17 cellular contexts compared by ENCODE assay signal in genomic region chr12:96308881-96309280, GRCh38.
A peak's percentile ranks its signal among the peaks of the same experiment; 100 is the strongest.
DNase-seq lines count a peak whose midpoint lies in the region; ATAC-seq and TF ChIP-seq lines count a peak whose summit lies in the region.
"Had no signal": no experiment of that assay in that cellular context is flagged by ENCODE, and none has a peak within 500 bp of the region (broad histone marks: within the 10 kb centered on the region; RNA-seq: fewer than 3 reads in every experiment).

No MANE protein-coding gene starts in this region.

- no peaks in the 10 kb centered on the region for H3K27me3 ChIP-seq in CD4-positive, alpha-beta T cell (ENCODE audit: control insufficient read depth, insufficient read depth, low read length)
- no peaks in the 10 kb centered on the region for H3K27me3 ChIP-seq in esophagus muscularis mucosa
- H3K27me3 ChIP-seq in tibial artery: no peaks in the 10 kb centered on the region
- H3K27me3 ChIP-seq: dorsolateral prefrontal cortex, heart left ventricle had no signal

- ATAC-seq in CD4-positive, alpha-beta T cell (ENCODE audit: poor library complexity): no peak
- no peak for ATAC-seq in naive B cell (ENCODE audit: low read depth in 2 of 2)
- ATAC-seq: activated naive CD4-positive, alpha-beta T cell treated with anti-CD3 and anti-CD28 coated beads, Interleukin-2, amount 50 U/mL, for 72 hours; heart left ventricle; stimulated activated naive B cell treated with anti-CD40 and anti-IgM and Interleukin-4, amounts not matched to agents 10 μg/mL and 1 μg/mL and 100 μg/mL, for 72 hours had no signal

- CTCF ChIA-PET in CD4-positive, alpha-beta T cell (lab: Charles Lee): interaction anchor here (0.9 kb wide), 1 partner anchor 24 kb away, joined by 3 read pairs; no protein-coding TSS in a partner anchor
- CTCF ChIA-PET in OCI-LY7 (lab: Charles Lee; ENCODE audit: unreplicated experiment): no interaction called here

- no peak for DNase-seq in CD4-positive, alpha-beta T cell
- DNase-seq in OCI-LY7 (ENCODE audit: low spot score) (no peak), esophagus muscularis mucosa (ENCODE audit: extremely low spot score) (no peak), naive B cell (no peak), NCI-H345 (lab: John Stamatoyannopoulos, UW) (no peak), T-helper 1 cell (no peak), tibial artery (no peak)
- DNase-seq: activated CD4-positive, alpha-beta memory T cell treated with anti-CD3 and anti-CD28 coated beads, Interleukin-2, amount 10 ng/mL, durations not matched to agents 7 days and 5 days; activated T-cell treated with anti-CD3 and anti-CD28 coated beads, Interleukin-2, amount 50 U/mL, for 24 hours; dorsolateral prefrontal cortex; heart left ventricle; NCI-H524; stimulated activated naive B cell treated with anti-CD40 and anti-IgM and Interleukin-4, amounts not matched to agents 10 μg/mL and 1 μg/mL and 100 μg/mL, for 72 hours had no signal

- TF ChIP-seq POLR2A in esophagus muscularis mucosa (IDR thresholded peaks at IDR 0.05; ENCODE audit: low read depth): no peak

- no peaks in the 10 kb centered on the region for H3K27me3 Mint-ChIP-seq in CD4-positive, alpha-beta T cell
- H3K27me3 Mint-ChIP-seq in naive B cell: no peaks in the 10 kb centered on the region
- H3K27me3 Mint-ChIP-seq: activated CD4-positive, alpha-beta memory T cell treated with anti-CD3 and anti-CD28 coated beads, Interleukin-2, amount 10 ng/mL, durations not matched to agents 7 days and 5 days; activated T-cell treated with anti-CD3 and anti-CD28 coated beads, Interleukin-2, amount 50 U/mL, for 24 hours; stimulated activated naive B cell treated with anti-CD40 and anti-IgM and Interleukin-4, amounts not matched to agents 10 μg/mL and 1 μg/mL and 100 μg/mL, for 72 hours had no signal

- no peak overlapping the region for H3K27ac ChIP-seq in CD4-positive, alpha-beta T cell (ENCODE audit: low read depth, low read length)
- H3K27ac ChIP-seq in OCI-LY7 (ENCODE audit: low read depth, low read length, poor library complexity, severe bottlenecking) (no peak overlapping the region), esophagus muscularis mucosa (replicated peaks in 1 of 4) (peak overlapping the region; percentile 32 to 75 (median 68)), tibial artery (no peak overlapping the region)
- H3K27ac ChIP-seq: parathyroid adenoma, thoracic aorta, VCaP had no signal

- H3K9me3 ChIP-seq in CD4-positive, alpha-beta T cell (ENCODE audit: control insufficient read depth, low read length): no peaks in the 10 kb centered on the region
- H3K9me3 ChIP-seq in OCI-LY7 (ENCODE audit: low read length) (0 out of 2 replicates have a peak, but pooled peaks cover 3% of the 10 kb centered on the region), esophagus muscularis mucosa (no peaks in the 10 kb centered on the region), tibial artery (no peaks in the 10 kb centered on the region)
- H3K9me3 ChIP-seq: heart left ventricle, thoracic aorta had no signal

- 31% methylated on average over 1 of the region's 1 CpG for WGBS in esophagus muscularis mucosa

- BruUV-seq in OCI-LY7 (replicated peaks; lab: Mats Ljungman, UMichigan): TSS peak; percentile 38

- no peaks in the 10 kb centered on the region for H3K9me3 Mint-ChIP-seq in CD4-positive, alpha-beta T cell
- no peaks in the 10 kb centered on the region for H3K9me3 Mint-ChIP-seq in naive B cell
- H3K9me3 Mint-ChIP-seq: activated CD4-positive, alpha-beta memory T cell treated with anti-CD3 and anti-CD28 coated beads, Interleukin-2, amount 10 ng/mL, durations not matched to agents 7 days and 5 days; activated naive CD4-positive, alpha-beta T cell treated with anti-CD3 and anti-CD28 coated beads, Interleukin-2, amount 50 U/mL, for 72 hours; activated T-cell treated with anti-CD3 and anti-CD28 coated beads, Interleukin-2, amount 50 U/mL, for 24 hours; stimulated activated naive B cell treated with anti-CD40 and anti-IgM and Interleukin-4, amounts not matched to agents 10 μg/mL and 1 μg/mL and 100 μg/mL, for 72 hours had no signal

- H3K4me3 ChIP-seq in OCI-LY7 (ENCODE audit: low read depth, low read length, poor library complexity, severe bottlenecking) (no peak overlapping the region), esophagus muscularis mucosa (no peak overlapping the region), tibial artery (no peak overlapping the region)
- H3K4me3 ChIP-seq: dorsolateral prefrontal cortex, heart left ventricle, thoracic aorta had no signal

- peaks cover 84% of the 10 kb centered on the region for H3K36me3 Mint-ChIP-seq in CD4-positive, alpha-beta T cell (ENCODE audit: low read depth)
- H3K36me3 Mint-ChIP-seq in naive B cell: peaks cover 0 to 6% of the 10 kb centered on the region in 2 donors

- peaks cover 19% of the 10 kb centered on the region; the same call in 1 of the 2 replicates for H3K79me2 ChIP-seq in OCI-LY7 (ENCODE audit: insufficient read depth, low read depth, low read length)

- no peaks in the 10 kb centered on the region for H3K9me2 ChIP-seq in OCI-LY7 (ENCODE audit: insufficient read depth, low read length)

- H3K4me1 ChIP-seq in OCI-LY7 (ENCODE audit: insufficient read depth, low read length, poor library complexity, severe bottlenecking): peaks cover 5% of the 10 kb centered on the region
- H3K4me1 ChIP-seq in esophagus muscularis mucosa: peaks cover 0 to 42% (median 37%) of the 10 kb centered on the region in 4 donors
- H3K4me1 ChIP-seq in tibial artery: peaks cover 0 to 4% (median under 1%) of the 10 kb centered on the region in 4 donors

- POLR2A ChIA-PET in CD4-positive, alpha-beta T cell (lab: Charles Lee): interaction anchor here (1.0 kb wide), 1 partner anchor 18 kb away, joined by 3 read pairs; no protein-coding TSS in a partner anchor
- POLR2A ChIA-PET in OCI-LY7 (lab: Charles Lee): interaction anchor here (0.8 to 1.4 kb wide), 2 partner anchors 13 to 48 kb away, joined by 3 to 4 read pairs; no protein-coding TSS in a partner anchor

- H3K4me1 Mint-ChIP-seq in CD4-positive, alpha-beta T cell (ENCODE audit: low read depth): peaks cover 40% of the 10 kb centered on the region
- peaks cover 0 to 14% (median 6%) of the 10 kb centered on the region in 3 donors for H3K4me1 Mint-ChIP-seq in naive B cell
- H3K4me1 Mint-ChIP-seq: stimulated activated naive B cell treated with anti-CD40 and anti-IgM and Interleukin-4, amounts not matched to agents 10 μg/mL and 1 μg/mL and 100 μg/mL, for 72 hours had no signal

- H3K36me3 ChIP-seq in OCI-LY7 (ENCODE audit: insufficient read depth, low read length) (peaks cover 41% of the 10 kb centered on the region), esophagus muscularis mucosa (peaks cover 0 to 8% (median 2%) of the 10 kb centered on the region in 4 donors), tibial artery (peaks cover 0 to 5% (median 0%) of the 10 kb centered on the region in 3 donors)
- H3K36me3 ChIP-seq: thoracic aorta had no signal

- H3K27ac Mint-ChIP-seq in CD4-positive, alpha-beta T cell: peak overlapping the region; percentile 10
- peak overlapping the region in 5 of 6 donors; percentile 5 to 75 (median 37) for H3K27ac Mint-ChIP-seq in naive B cell
- H3K27ac Mint-ChIP-seq: activated CD4-positive, alpha-beta memory T cell treated with anti-CD3 and anti-CD28 coated beads, Interleukin-2, amount 10 ng/mL, durations not matched to agents 7 days and 5 days; activated naive CD4-positive, alpha-beta T cell treated with anti-CD3 and anti-CD28 coated beads, Interleukin-2, amount 50 U/mL, for 72 hours; activated T-cell treated with anti-CD3 and anti-CD28 coated beads, Interleukin-2, amount 50 U/mL, for 24 hours; stimulated activated naive B cell treated with anti-CD40 and anti-IgM and Interleukin-4, amounts not matched to agents 10 μg/mL and 1 μg/mL and 100 μg/mL, for 72 hours had no signal

- no peak overlapping the region for H2AFZ ChIP-seq in OCI-LY7 (ENCODE audit: low read length)
- H2AFZ ChIP-seq: parathyroid adenoma had no signal

- H3K4me3 Mint-ChIP-seq in CD4-positive, alpha-beta T cell: no peak overlapping the region
- no peak overlapping the region for H3K4me3 Mint-ChIP-seq in naive B cell
- H3K4me3 Mint-ChIP-seq: activated CD4-positive, alpha-beta memory T cell treated with anti-CD3 and anti-CD28 coated beads, Interleukin-2, amount 10 ng/mL, durations not matched to agents 7 days and 5 days; activated T-cell treated with anti-CD3 and anti-CD28 coated beads, Interleukin-2, amount 50 U/mL, for 24 hours; stimulated activated naive B cell treated with anti-CD40 and anti-IgM and Interleukin-4, amounts not matched to agents 10 μg/mL and 1 μg/mL and 100 μg/mL, for 72 hours had no signal

- TF ChIP-seq CTCF in CD4-positive, alpha-beta T cell (IDR thresholded peaks at IDR 0.05): no peak
- no peak for TF ChIP-seq CTCF in OCI-LY7 (conservative IDR thresholded peaks at IDR 0.05; ENCODE audit: low read length)
- no peak for TF ChIP-seq CTCF in esophagus muscularis mucosa (IDR thresholded peaks at IDR 0.05)
- no peak for TF ChIP-seq CTCF in tibial artery (IDR thresholded peaks at IDR 0.05)

- TF ChIP-seq EP300 in esophagus muscularis mucosa (IDR thresholded peaks at IDR 0.05): no peak

- intact Hi-C loops in CD4-positive, alpha-beta T cell (cut with DNase I, micrococcal nuclease): loop anchor here (5.0 to 10.0 kb wide), 3 partner anchors 46 to 88 kb away; no protein-coding TSS in a partner anchor
- intact Hi-C loops in OCI-LY7 (cut with micrococcal nuclease; ENCODE audit: unreplicated experiment) (no loop called here), esophagus muscularis mucosa (cut with DNase I) (loop anchor here (10.0 kb wide), 1 partner anchor 86 kb away; no protein-coding TSS in a partner anchor), tibial artery (cut with DNase I; ENCODE audit: low total_unique reads) (no loop called here)

- no peaks in the 10 kb centered on the region for H4K20me1 ChIP-seq in OCI-LY7 (ENCODE audit: insufficient read depth, low read length)

- H3K4me2 ChIP-seq in OCI-LY7 (ENCODE audit: low read length): no peak overlapping the region

Comparison
In these comparisons a context has a peak if more than half of its experiments do, and no peak if none do; other contexts are left out.
1. H3K27ac ChIP-seq: peak in esophagus muscularis mucosa (4 of 4); none in CD4-positive, alpha-beta T cell (single experiment), OCI-LY7 (single experiment) and tibial artery (0 of 2).
2. intact Hi-C loops: an anchor here in CD4-positive, alpha-beta T cell (5.0 to 10.0 kb wide) and esophagus muscularis mucosa (10.0 kb wide); none called in OCI-LY7 and tibial artery.